ENCODE assay signal across 22 cellular contexts in genomic region chr4:14667624-14668295, GRCh38.
A peak's percentile ranks its signal among the peaks of the same experiment; 100 is the strongest.
DNase-seq lines count a peak whose midpoint lies in the region; ATAC-seq and TF ChIP-seq lines count a peak whose summit lies in the region.
"Had no signal": no experiment of that assay in that cellular context is flagged by ENCODE, and none has a peak within 500 bp of the region (broad histone marks: within the 10 kb centered on the region; RNA-seq: fewer than 3 reads in every experiment).

No MANE protein-coding gene starts in this region.

- in situ Hi-C loops in SK-MEL-5 (cut with HindIII; ENCODE audit: low pct_unique_long_range_greater_than_20kb, low sequenced_read_pairs): no loop called here

- peaks cover 0 to 16% (median 0%) of the 10 kb centered on the region in 4 donors for H3K4me1 ChIP-seq in esophagus muscularis mucosa
- H3K4me1 ChIP-seq: colonic mucosa, prostate gland, spleen, thyroid gland had no signal

- H3K4me3 ChIP-seq in esophagus muscularis mucosa: no peak overlapping the region
- H3K4me3 ChIP-seq: colonic mucosa, prostate gland, spleen, thyroid gland had no signal

- no peak overlapping the region for H3K27ac ChIP-seq in esophagus muscularis mucosa (replicated peaks in 1 of 4)
- H3K27ac ChIP-seq: 22Rv1, colonic mucosa, prostate gland, spleen, thyroid gland had no signal

- no peaks in the 10 kb centered on the region for H3K36me3 ChIP-seq in esophagus muscularis mucosa
- H3K36me3 ChIP-seq: colonic mucosa, prostate gland, spleen, thyroid gland had no signal

- intact Hi-C loops in esophagus muscularis mucosa (cut with DNase I): no loop called here

- no peaks in the 10 kb centered on the region for H3K27me3 ChIP-seq in esophagus muscularis mucosa
- H3K27me3 ChIP-seq: colonic mucosa, spleen, thyroid gland had no signal

- ATAC-seq in GM19395 (IDR thresholded peaks at IDR 0.05; ENCODE audit: unreplicated experiment): no peak

- DNase-seq in NCI-H146 (lab: John Stamatoyannopoulos, UW): peak; percentile 10
- no peak for DNase-seq in NCI-H146 treated with DMSO at 0.1 percent for 48 hours (lab: John Stamatoyannopoulos, UW; ENCODE audit: unreplicated experiment)
- DNase-seq in SK-MEL-5 (ENCODE audit: low read depth, low spot score): peak; percentile 25
- no peak for DNase-seq in esophagus muscularis mucosa (ENCODE audit: extremely low spot score)
- DNase-seq in smooth muscle cell of the brain vasculature (ENCODE audit: low read depth, low spot score): peak; percentile 80
- DNase-seq in SW 1271 (lab: John Stamatoyannopoulos, UW): no peak
- no peak for DNase-seq in 8988T
- DNase-seq: activated CD4-positive, CD25-positive, alpha-beta regulatory T cell treated with anti-CD3 and anti-CD28 coated beads, Interleukin-2, amount 50 U/mL, for 72 hours; amygdala; CD4-positive, CD25-positive, alpha-beta regulatory T cell; colonic mucosa; DMS79; H7; Karpas-422; mesendoderm; NCI-H446 treated with DMSO at 0.1 percent for 48 hours; SHP77 treated with DMSO at 0.1 percent for 48 hours; spleen; thyroid gland had no signal

- TF ChIP-seq POLR2A in esophagus muscularis mucosa (IDR thresholded peaks at IDR 0.05; ENCODE audit: low read depth): no peak

- peak; percentile 63 for TF ChIP-seq EP300 in esophagus muscularis mucosa (IDR thresholded peaks at IDR 0.05)

- H3K9me3 ChIP-seq in esophagus muscularis mucosa: peaks cover 0 to 8% (median 5%) of the 10 kb centered on the region in 4 donors
- H3K9me3 ChIP-seq: colonic mucosa, prostate gland, thyroid gland had no signal

- 75% methylated on average over 4 of the region's 4 CpGs for WGBS in esophagus muscularis mucosa

- no peak for TF ChIP-seq CTCF in esophagus muscularis mucosa (IDR thresholded peaks at IDR 0.05)

Comparison
In these comparisons a context has a peak if more than half of its experiments do, and no peak if none do; other contexts are left out.
1. DNase-seq: peak in NCI-H146 (single experiment), SK-MEL-5 (single experiment) and smooth muscle cell of the brain vasculature (single experiment); none in NCI-H146 treated with DMSO at 0.1 percent for 48 hours (single experiment), esophagus muscularis mucosa (single experiment), SW 1271 (0 of 2) and 8988T (single experiment).